ENCODE assay signal across 8 cellular contexts in the genomic region with DNA sequence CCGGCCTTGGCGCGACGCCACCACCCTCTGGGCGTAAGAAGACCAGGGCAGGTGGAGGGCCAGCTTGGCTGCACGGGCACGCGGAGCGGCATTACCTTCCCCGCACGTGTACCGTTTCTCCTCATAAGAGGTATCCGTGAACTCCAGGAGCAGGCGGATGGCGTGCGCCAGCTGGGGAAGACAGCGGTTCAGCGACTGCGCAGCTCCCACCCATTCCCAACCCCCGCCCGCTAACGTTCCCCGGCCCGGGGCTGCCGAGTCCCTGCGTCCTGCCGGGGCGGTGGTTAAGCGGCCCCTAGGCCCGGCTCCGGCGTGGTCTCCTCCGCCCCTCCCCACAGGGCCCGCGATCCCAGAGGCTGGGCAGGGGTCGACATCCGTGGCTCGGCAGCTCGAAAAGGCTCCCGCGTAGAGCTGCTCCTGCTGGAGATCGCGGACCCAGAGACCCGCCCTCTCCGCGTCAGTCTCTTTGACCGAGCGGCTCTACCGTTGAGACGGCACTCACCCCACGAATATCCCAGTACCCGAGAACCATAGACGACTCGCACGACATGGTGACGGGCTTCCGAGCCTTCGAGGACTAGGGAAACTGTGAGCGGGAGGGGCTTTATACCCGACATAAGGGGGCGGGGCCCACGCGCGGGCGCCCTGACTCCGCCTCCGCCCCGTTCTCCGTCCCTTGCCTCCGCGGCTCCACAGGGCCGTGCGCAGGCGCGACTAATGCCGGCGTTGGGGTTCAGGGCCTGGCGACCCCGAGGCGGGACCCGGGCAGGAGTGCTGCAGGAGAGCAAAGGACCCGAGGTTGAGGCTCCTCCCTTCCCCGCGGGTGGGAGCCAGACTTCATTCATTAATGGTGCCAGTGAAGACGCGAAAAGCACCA. TPM values are rescaled to one million over a fixed set of nuclear protein-coding genes. Genes with fewer than 3 reads are reported as not detected.
A peak's percentile ranks its signal among the peaks of the same experiment; 100 is the strongest.
DNase-seq lines count a peak whose midpoint lies in the region; TF ChIP-seq lines count a peak whose summit lies in the region.

No MANE protein-coding gene starts in this region.

- H4K20me1 ChIP-seq in mammary epithelial cell (ENCODE audit: insufficient read depth, low read length): no peaks in the 10 kb centered on the region

- H3K9me3 Mint-ChIP-seq in HFFc6: no peaks in the 10 kb centered on the region; the same call in 1 of the 2 replicates

- dilution Hi-C loops in mammary epithelial cell (cut with HindIII; ENCODE audit: low sequenced_read_pairs): no loop called here

- in situ Hi-C loops in mammary epithelial cell (cut with MboI; ENCODE audit: low sequenced_read_pairs in 2 of 2): no loop called here

- peak; percentile 75 for DNase-seq in DMS79 (lab: John Stamatoyannopoulos, UW)
- DNase-seq in HFFc6: peak; percentile 42
- peak; percentile 73 for DNase-seq in NCI-H146 treated with DMSO at 0.1 percent for 48 hours (lab: John Stamatoyannopoulos, UW; ENCODE audit: unreplicated experiment)
- DNase-seq in mammary epithelial cell: peak; percentile 41
- peak; percentile 91 for DNase-seq in iPS-NIHi11 (ENCODE audit: low spot score)
- DNase-seq in 8988T: no peak

- peak overlapping the region; percentile 83 for H2AFZ ChIP-seq in mammary epithelial cell (ENCODE audit: low read depth, low read length)

- no TSS peak for BruUV-seq in mammary epithelial cell (replicated peaks; lab: Mats Ljungman, UMichigan)

- CTCF ChIA-PET in mammary epithelial cell (lab: Charles Lee; ENCODE audit: low non-redundant PET): interaction anchor here (0.6 to 0.8 kb wide), 2 partner anchors 28 to 100 kb away, joined by 3 to 5 read pairs; no protein-coding TSS in a partner anchor

- peaks cover 13% of the 10 kb centered on the region for H3K4me1 Mint-ChIP-seq in HFFc6 (ENCODE audit: low read depth)

- H3K4me2 ChIP-seq in mammary epithelial cell (ENCODE audit: insufficient read depth, low read depth, low read length): peak overlapping the region; percentile 81

- peaks cover 25% of the 10 kb centered on the region for H3K27me3 ChIP-seq in mammary epithelial cell (ENCODE audit: insufficient read depth, low read length)

- H3K4me3 Mint-ChIP-seq in HFFc6: peak overlapping the region; percentile 90

- peaks cover 12% of the 10 kb centered on the region for H3K27me3 Mint-ChIP-seq in HFFc6 (ENCODE audit: insufficient read depth)

- peaks cover 14% of the 10 kb centered on the region for H3K36me3 Mint-ChIP-seq in HFFc6 (ENCODE audit: low read depth)

- H3K4me3 ChIP-seq in WI38 (ENCODE audit: low read depth, low read length) (peak overlapping the region; percentile 76), mammary epithelial cell (replicated peaks in 1 of 3; ENCODE audit: insufficient read depth in 1 of 3, low read depth in 2 of 3, low read length in 3 of 3) (peak overlapping the region; percentile 23 to 49 (median 45)), skin epidermis (peak overlapping the region; percentile 42 to 70 (median 52))

- no peak overlapping the region for H3K9ac ChIP-seq in mammary epithelial cell (ENCODE audit: insufficient read depth, low read length)

- H3K27ac ChIP-seq in mammary epithelial cell (ENCODE audit: insufficient read depth, low read depth, low read length) (no peak overlapping the region), skin epidermis (peak overlapping the region in 16 of 21 experiments; percentile 5 to 81 (median 58))

- no peaks in the 10 kb centered on the region for H3K79me2 ChIP-seq in mammary epithelial cell (ENCODE audit: insufficient read depth, low read length)

- WGBS in mammary epithelial cell (ENCODE audit: low coverage, missing lambda C conversion rate): 5% methylated on average over 27 of the region's 86 CpGs

- no peaks in the 10 kb centered on the region for H3K36me3 ChIP-seq in mammary epithelial cell (ENCODE audit: insufficient read depth, low read length)

- TF ChIP-seq CTCF in HFFc6 (IDR thresholded peaks at IDR 0.05) (no peak), WI38 (IDR thresholded peaks at IDR 0.05; ENCODE audit: low read depth, low read length) (no peak), mammary epithelial cell (conservative IDR thresholded peaks at IDR 0.05 in 1 of 2, IDR thresholded peaks at IDR 0.05 in 1 of 2; ENCODE audit: extremely low read depth in 1 of 2, insufficient read depth in 1 of 2, low read depth in 1 of 2, low read length in 2 of 2) (no peak)

- intact Hi-C loops in mammary epithelial cell (cut with micrococcal nuclease): no loop called here

- H3K9me3 ChIP-seq in mammary epithelial cell (replicated peaks; ENCODE audit: insufficient read depth, low read length): no peaks in the 10 kb centered on the region

- H3K27ac Mint-ChIP-seq in HFFc6: peak overlapping the region; percentile 70

- peaks cover 9% of the 10 kb centered on the region for H3K4me1 ChIP-seq in mammary epithelial cell (ENCODE audit: insufficient read depth, low read length)

RNA-seq across cellular contexts. Expression of a gene that starts 0.9 kb away (rescaled TPM):
- 10 to 100 TPM; 36.9 to 51.3 (median 43.6) TPM for total RNA-seq in HFFc6 (2021; fragmentation: NEBNext Ultra II Directional; extraction: Animal tissue kit (Norgen Biotek cat#: 25700))
- 10 to 100 TPM; 17.5 to 20.7 TPM for total RNA-seq in mammary epithelial cell
- polyA plus RNA-seq in mammary epithelial cell: 5.4 TPM
- not detected for polyA minus RNA-seq in mammary epithelial cell

RNA-seq across cellular contexts. Expression of a gene that starts 23.7 kb away (rescaled TPM):
- not detected for total RNA-seq in HFFc6 (2021; fragmentation: NEBNext Ultra II Directional; extraction: Animal tissue kit (Norgen Biotek cat#: 25700))
- total RNA-seq in mammary epithelial cell: not detected
- polyA plus RNA-seq in mammary epithelial cell: not detected
- polyA minus RNA-seq in mammary epithelial cell: not detected

RNA-seq across cellular contexts. Expression of a gene that starts 27.9 kb away (rescaled TPM):
- total RNA-seq in HFFc6 (2021; fragmentation: NEBNext Ultra II Directional; extraction: Animal tissue kit (Norgen Biotek cat#: 25700)): 1 to 10 TPM; 4.3 to 7.1 (median 5.5) TPM
- not detected for total RNA-seq in mammary epithelial cell
- polyA plus RNA-seq in mammary epithelial cell: not detected
- not detected for polyA minus RNA-seq in mammary epithelial cell

RNA-seq across cellular contexts. Expression of a gene that starts 52.4 kb away (rescaled TPM):
- 10 to 100 TPM; 14.7 to 50.1 (median 46.5) TPM for total RNA-seq in HFFc6 (2021; fragmentation: NEBNext Ultra II Directional; extraction: Animal tissue kit (Norgen Biotek cat#: 25700))
- total RNA-seq in mammary epithelial cell: 1 to 10 TPM in 1 of 2 donors, not detected in 1; 8.2 TPM
- polyA plus RNA-seq in mammary epithelial cell: not detected
- not detected for polyA minus RNA-seq in mammary epithelial cell

Comparison
In these comparisons a context has a peak if more than half of its experiments do, and no peak if none do; other contexts are left out.
1. RNA of a gene that starts 27.9 kb away (total RNA-seq): 4.3 to 7.1 TPM in HFFc6; not detected in mammary epithelial cell; every median in the first group is over 4 times any median in the second.
2. Peak in every context shown above with its lines, with median percentiles within 50 percentile points of each other: H3K4me3 ChIP-seq.